25 cellular contexts compared by ENCODE assay signal in the genomic region with DNA sequence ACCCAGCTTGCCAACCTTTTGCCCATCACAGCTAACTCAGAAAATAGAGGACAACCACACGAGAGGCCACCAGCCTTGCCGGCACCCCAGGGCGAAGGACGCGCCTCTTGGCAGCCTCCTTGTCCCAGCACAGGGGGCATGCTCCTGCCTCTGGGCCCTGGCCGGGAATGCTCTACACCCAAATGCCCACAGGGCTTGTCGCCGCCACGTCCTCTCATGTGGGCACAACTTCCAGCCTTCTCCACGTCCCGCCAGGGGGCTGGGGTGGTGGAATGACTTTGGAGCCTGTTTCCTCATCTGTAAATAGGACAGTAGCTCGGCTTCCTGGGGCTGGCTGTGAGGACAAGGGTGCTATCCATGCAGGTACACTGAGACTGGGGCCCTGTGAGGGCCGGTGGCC.
"Had no signal": no experiment of that assay in that cellular context is flagged by ENCODE, and none has a peak within 500 bp of the region (broad histone marks: within the 10 kb centered on the region; RNA-seq: fewer than 3 reads in every experiment).

No MANE protein-coding gene starts in this region.

- DNase-seq: hippocampal formation; left ventricle myocardium inferior; naive thymus-derived CD8-positive, alpha-beta T cell; occipital lobe; right lobe of liver; stimulated activated CD4-positive, alpha-beta T cell treated with anti-CD3 and anti-CD28 coated beads, Interleukin-12 subunit alpha, Interleukin-12 subunit beta, amount 100 ng/mL, for 4 hours; stimulated activated CD4-positive, alpha-beta T cell treated with anti-CD3 and anti-CD28 coated beads, Interleukin-15, amount 100 ng/mL, for 24 hours; stimulated activated CD4-positive, alpha-beta T cell treated with anti-CD3 and anti-CD28 coated beads, Interleukin-2, amount 100 ng/mL, for 24 hours; stimulated activated CD4-positive, alpha-beta T cell treated with anti-CD3 and anti-CD28 coated beads, Interleukin-4, amount 100 ng/mL, for 1 hour; stimulated activated naive B cell treated with anti-CD40 and anti-IgM and Interleukin-4, amounts not matched to agents 10 μg/mL and 1 μg/mL and 100 μg/mL, for 72 hours; tibial artery; trophoblast cell had no signal

- H3K27ac ChIP-seq: left ventricle myocardium inferior, neutrophil, parathyroid adenoma, right atrium auricular region, right lobe of liver, suprapubic skin, thoracic aorta, tibial artery, vagina had no signal

- H3K27me3 ChIP-seq: right atrium auricular region, right lobe of liver, suprapubic skin, vagina had no signal

- H3K9ac ChIP-seq: parathyroid adenoma had no signal

- H3K27me3 Mint-ChIP-seq: stimulated activated naive CD8-positive, alpha-beta T cell treated with anti-CD3 and anti-CD28 coated beads, Interleukin-15, Interleukin-2, amounts not matched to agents 100 ng/mL and 50 ng/mL, for 24 hours had no signal

- H3K36me3 ChIP-seq: left ventricle myocardium inferior, neutrophil, right atrium auricular region, right lobe of liver, suprapubic skin, thoracic aorta, tibial artery, vagina had no signal

- ATAC-seq: left colon; naive thymus-derived CD8-positive, alpha-beta T cell; right lobe of liver; stimulated activated naive B cell treated with anti-CD40 and anti-IgM and Interleukin-4, amounts not matched to agents 10 μg/mL and 1 μg/mL and 100 μg/mL, for 72 hours had no signal

- H3K4me2 ChIP-seq: smooth muscle cell had no signal

- H3K36me3 Mint-ChIP-seq: memory B cell; naive thymus-derived CD8-positive, alpha-beta T cell; stimulated activated naive B cell treated with anti-CD40 and anti-IgM and Interleukin-4, amounts not matched to agents 10 μg/mL and 1 μg/mL and 100 μg/mL, for 72 hours had no signal

- H3K79me2 ChIP-seq: parathyroid adenoma had no signal

- H3K4me3 ChIP-seq: left ventricle myocardium inferior, right atrium auricular region, right lobe of liver, smooth muscle cell, suprapubic skin, thoracic aorta, tibial artery, vagina had no signal

- H3K4me3 Mint-ChIP-seq: memory B cell; naive thymus-derived CD8-positive, alpha-beta T cell; nephron; neural crest cell; stimulated activated naive B cell treated with anti-CD40 and anti-IgM and Interleukin-4, amounts not matched to agents 10 μg/mL and 1 μg/mL and 100 μg/mL, for 72 hours; stimulated activated naive CD8-positive, alpha-beta T cell treated with anti-CD3 and anti-CD28 coated beads, Interleukin-15, Interleukin-2, amounts not matched to agents 100 ng/mL and 50 ng/mL, for 24 hours had no signal

- H3K4me1 ChIP-seq: left ventricle myocardium inferior, parathyroid adenoma, right atrium auricular region, right lobe of liver, tibial artery, vagina had no signal

- H3K9me3 Mint-ChIP-seq: memory B cell; naive thymus-derived CD8-positive, alpha-beta T cell; nephron; neural crest cell; stimulated activated naive B cell treated with anti-CD40 and anti-IgM and Interleukin-4, amounts not matched to agents 10 μg/mL and 1 μg/mL and 100 μg/mL, for 72 hours; stimulated activated naive CD8-positive, alpha-beta T cell treated with anti-CD3 and anti-CD28 coated beads, Interleukin-15, Interleukin-2, amounts not matched to agents 100 ng/mL and 50 ng/mL, for 24 hours had no signal

- H3K27ac Mint-ChIP-seq: memory B cell; nephron; progenitor cell of endocrine pancreas; stimulated activated naive B cell treated with anti-CD40 and anti-IgM and Interleukin-4, amounts not matched to agents 10 μg/mL and 1 μg/mL and 100 μg/mL, for 72 hours; stimulated activated naive CD8-positive, alpha-beta T cell treated with anti-CD3 and anti-CD28 coated beads, Interleukin-15, Interleukin-2, amounts not matched to agents 100 ng/mL and 50 ng/mL, for 24 hours had no signal

- H3K9me3 ChIP-seq: left ventricle myocardium inferior, neutrophil, right atrium auricular region, right lobe of liver, suprapubic skin, thoracic aorta, tibial artery, vagina had no signal

- H2AFZ ChIP-seq: parathyroid adenoma had no signal
